In genomic region chr19:11152318-11153062, GRCh38 we compare ENCODE assay signal across 9 cellular contexts. TPM values are rescaled to one million over a fixed set of nuclear protein-coding genes. Genes with fewer than 3 reads are reported as not detected.
DNase-seq lines count a peak whose midpoint lies in the region; ATAC-seq lines count a peak whose summit lies in the region.
"Had no signal": no experiment of that assay in that cellular context is flagged by ENCODE, and none has a peak within 500 bp of the region (broad histone marks: within the 10 kb centered on the region; RNA-seq: fewer than 3 reads in every experiment).

No MANE protein-coding gene starts in this region.

- H3K36me3 Mint-ChIP-seq in activated naive CD8-positive, alpha-beta T cell treated with anti-CD3 and anti-CD28 coated beads, Interleukin-2, amount 10 ng/mL, durations not matched to agents 7 days and 5 days = peaks cover 37% of the 10 kb centered on the region
- peaks cover 17% of the 10 kb centered on the region for H3K36me3 Mint-ChIP-seq in activated naive CD8-positive, alpha-beta T cell treated with anti-CD3 and anti-CD28 coated beads, Interleukin-2, amount 50 U/mL, for 24 hours (ENCODE audit: low read depth)

- peak overlapping the region; percentile 17 for H3K4me3 Mint-ChIP-seq in activated naive CD8-positive, alpha-beta T cell treated with anti-CD3 and anti-CD28 coated beads, Interleukin-2, amount 10 ng/mL, durations not matched to agents 7 days and 5 days
- no peak overlapping the region for H3K4me3 Mint-ChIP-seq in activated naive CD8-positive, alpha-beta T cell treated with anti-CD3 and anti-CD28 coated beads, Interleukin-2, amount 50 U/mL, for 24 hours

- H3K4me1 Mint-ChIP-seq in activated naive CD8-positive, alpha-beta T cell treated with anti-CD3 and anti-CD28 coated beads, Interleukin-2, amount 10 ng/mL, durations not matched to agents 7 days and 5 days = peaks cover 18% of the 10 kb centered on the region
- H3K4me1 Mint-ChIP-seq in activated naive CD8-positive, alpha-beta T cell treated with anti-CD3 and anti-CD28 coated beads, Interleukin-2, amount 50 U/mL, for 24 hours = peaks cover 16% of the 10 kb centered on the region

- DNase-seq in activated naive CD8-positive, alpha-beta T cell treated with anti-CD3 and anti-CD28 coated beads, Interleukin-2, amount 10 ng/mL, durations not matched to agents 7 days and 5 days = no peak
- no peak for DNase-seq in activated naive CD8-positive, alpha-beta T cell treated with anti-CD3 and anti-CD28 coated beads, Interleukin-2, amount 50 U/mL, for 24 hours
- peak; percentile 96 for DNase-seq in fibroblast of gingiva (ENCODE audit: low read depth)
- DNase-seq in myocyte (ENCODE audit: low read depth) = peak; percentile 48
- no peak for DNase-seq in GF-D8 (lab: John Stamatoyannopoulos, UW)
- no peak for DNase-seq in COLO668 (lab: John Stamatoyannopoulos, UW; ENCODE audit: unreplicated experiment)
- DNase-seq: AML-193 had no signal

- no peaks in the 10 kb centered on the region for H3K27me3 Mint-ChIP-seq in activated naive CD8-positive, alpha-beta T cell treated with anti-CD3 and anti-CD28 coated beads, Interleukin-2, amount 10 ng/mL, durations not matched to agents 7 days and 5 days
- H3K27me3 Mint-ChIP-seq in activated naive CD8-positive, alpha-beta T cell treated with anti-CD3 and anti-CD28 coated beads, Interleukin-2, amount 50 U/mL, for 24 hours = no peaks in the 10 kb centered on the region

- ATAC-seq in activated naive CD8-positive, alpha-beta T cell treated with anti-CD3 and anti-CD28 coated beads, Interleukin-2, amount 10 ng/mL, durations not matched to agents 7 days and 5 days (ENCODE audit: low read depth) = no peak
- no peak for ATAC-seq in activated naive CD8-positive, alpha-beta T cell treated with anti-CD3 and anti-CD28 coated beads, Interleukin-2, amount 50 U/mL, for 24 hours
- no peak for ATAC-seq in GM19395 (IDR thresholded peaks at IDR 0.05; ENCODE audit: unreplicated experiment)
- no peak for ATAC-seq in HG03469 (IDR thresholded peaks at IDR 0.05; ENCODE audit: unreplicated experiment)

- H3K27ac Mint-ChIP-seq in activated naive CD8-positive, alpha-beta T cell treated with anti-CD3 and anti-CD28 coated beads, Interleukin-2, amount 10 ng/mL, durations not matched to agents 7 days and 5 days = no peak overlapping the region
- H3K27ac Mint-ChIP-seq in activated naive CD8-positive, alpha-beta T cell treated with anti-CD3 and anti-CD28 coated beads, Interleukin-2, amount 50 U/mL, for 24 hours = no peak overlapping the region

- H3K9me3 Mint-ChIP-seq in activated naive CD8-positive, alpha-beta T cell treated with anti-CD3 and anti-CD28 coated beads, Interleukin-2, amount 10 ng/mL, durations not matched to agents 7 days and 5 days = no peaks in the 10 kb centered on the region
- no peaks in the 10 kb centered on the region for H3K9me3 Mint-ChIP-seq in activated naive CD8-positive, alpha-beta T cell treated with anti-CD3 and anti-CD28 coated beads, Interleukin-2, amount 50 U/mL, for 24 hours

- POLR2A ChIA-PET in activated naive CD8-positive, alpha-beta T cell treated with anti-CD3 and anti-CD28 coated beads, Interleukin-2, amount 10 ng/mL, durations not matched to agents 7 days and 5 days (lab: Charles Lee) = no interaction called here

RNA-seq across cellular contexts. Expression of gene SPC24, which starts 3.1 kb away (rescaled TPM):
- total RNA-seq in activated naive CD8-positive, alpha-beta T cell treated with anti-CD3 and anti-CD28 coated beads, Interleukin-2, amount 10 ng/mL, durations not matched to agents 7 days and 5 days = 10 to 100 TPM; 63.0 to 65.4 TPM
- total RNA-seq in myocyte = 2.4 and 2.5 TPM in 2 replicates
- polyA plus RNA-seq in myocyte (2012) = 1.3 TPM

RNA-seq across cellular contexts. Expression of gene KANK2, which starts 44.9 kb away (rescaled TPM):
- 1 to 10 TPM; 5.3 to 7.9 TPM for total RNA-seq in activated naive CD8-positive, alpha-beta T cell treated with anti-CD3 and anti-CD28 coated beads, Interleukin-2, amount 10 ng/mL, durations not matched to agents 7 days and 5 days
- 317 and 438 TPM in 2 replicates for total RNA-seq in myocyte
- polyA plus RNA-seq in myocyte (2012) = 337 TPM

Comparison
In these comparisons a context has a peak if more than half of its experiments do, and no peak if none do; other contexts are left out.
1. DNase-seq: peak in fibroblast of gingiva (single experiment) and myocyte (single experiment); none in activated naive CD8-positive, alpha-beta T cell treated with anti-CD3 and anti-CD28 coated beads, Interleukin-2, amount 10 ng/mL, durations not matched to agents 7 days and 5 days (single experiment), activated naive CD8-positive, alpha-beta T cell treated with anti-CD3 and anti-CD28 coated beads, Interleukin-2, amount 50 U/mL, for 24 hours (single experiment), GF-D8 (single experiment) and COLO668 (single experiment).
2. RNA of gene SPC24, which starts 3.1 kb away (total RNA-seq): 63.0 to 65.4 TPM in activated naive CD8-positive, alpha-beta T cell treated with anti-CD3 and anti-CD28 coated beads, Interleukin-2, amount 10 ng/mL, durations not matched to agents 7 days and 5 days; 2.4 to 2.5 TPM in myocyte; every median in the first group is over 10 times any median in the second.
3. RNA of gene KANK2, which starts 44.9 kb away (total RNA-seq): 317 to 438 TPM in myocyte; 5.3 to 7.9 TPM in activated naive CD8-positive, alpha-beta T cell treated with anti-CD3 and anti-CD28 coated beads, Interleukin-2, amount 10 ng/mL, durations not matched to agents 7 days and 5 days; every median in the first group is over 10 times any median in the second.